In the genomic region with DNA sequence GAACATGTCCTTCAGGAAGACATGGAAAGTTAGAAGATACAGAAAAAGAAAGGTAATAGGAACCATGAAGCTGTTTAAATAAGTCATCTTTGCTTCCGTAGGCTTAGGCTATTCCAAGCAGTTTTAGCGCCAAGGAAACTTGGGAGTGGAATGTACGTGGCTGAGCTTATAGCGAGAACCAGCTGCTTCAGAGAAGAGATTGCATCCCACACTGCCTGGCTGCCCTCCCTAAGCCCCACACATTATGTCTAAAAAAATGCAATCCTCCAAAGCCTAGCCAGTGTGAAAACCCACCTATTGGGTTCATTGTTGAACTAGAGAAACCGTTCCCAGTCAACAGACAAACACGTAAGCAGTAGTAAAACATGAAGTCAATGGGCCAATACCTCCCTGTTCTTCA, we compare ENCODE assay signal across 24 cellular contexts.
DNase-seq lines count a peak whose midpoint lies in the region; ATAC-seq and TF ChIP-seq lines count a peak whose summit lies in the region.
"Had no signal": no experiment of that assay in that cellular context is flagged by ENCODE, and none has a peak within 500 bp of the region (broad histone marks: within the 10 kb centered on the region; RNA-seq: fewer than 3 reads in every experiment).

No MANE protein-coding gene starts in this region.

- no peak overlapping the region for H3K14ac ChIP-seq in IMR-90 (replicated peaks; ENCODE audit: low read depth, low read length)

- H2AK9ac ChIP-seq in IMR-90 (replicated peaks; ENCODE audit: low read depth, low read length, poor library complexity) = no peak overlapping the region

- H3K18ac ChIP-seq in IMR-90 (ENCODE audit: low read depth, low read length) = no peak overlapping the region

- no peak overlapping the region for H4K5ac ChIP-seq in IMR-90 (ENCODE audit: low read depth, low read length)

- no peak overlapping the region for H3K27ac Mint-ChIP-seq in activated naive CD4-positive, alpha-beta T cell treated with anti-CD3 and anti-CD28 coated beads for 36 hours
- no peak overlapping the region for H3K27ac Mint-ChIP-seq in activated CD8-positive, alpha-beta T cell treated with anti-CD3 and anti-CD28 coated beads, Interleukin-2, amount 10 ng/mL, durations not matched to agents 7 days and 5 days
- H3K27ac Mint-ChIP-seq: B cell, IgD-negative memory B cell had no signal

- no peak overlapping the region for H2BK20ac ChIP-seq in IMR-90 (ENCODE audit: low read depth, low read length)

- intact Hi-C loops in IMR-90 (cut with micrococcal nuclease) (no loop called here), OCI-LY7 (cut with micrococcal nuclease; ENCODE audit: unreplicated experiment) (no loop called here)
- intact Hi-C loops in activated naive CD4-positive, alpha-beta T cell treated with anti-CD3 and anti-CD28 coated beads for 36 hours (cut with micrococcal nuclease) = no loop called here

- peaks cover 2% of the 10 kb centered on the region; the same call in 1 of the 2 replicates for H3K9me1 ChIP-seq in IMR-90 (ENCODE audit: insufficient read depth, low read length)

- no peak overlapping the region for H4K8ac ChIP-seq in IMR-90 (ENCODE audit: low read depth in 2 of 2, low read length in 2 of 2)

- no peaks in the 10 kb centered on the region for H3K4me1 Mint-ChIP-seq in activated naive CD4-positive, alpha-beta T cell treated with anti-CD3 and anti-CD28 coated beads for 36 hours (ENCODE audit: low read depth)
- H3K4me1 Mint-ChIP-seq in activated CD8-positive, alpha-beta T cell treated with anti-CD3 and anti-CD28 coated beads, Interleukin-2, amount 10 ng/mL, durations not matched to agents 7 days and 5 days (ENCODE audit: low read depth) = no peaks in the 10 kb centered on the region
- H3K4me1 Mint-ChIP-seq: B cell had no signal

- H4K91ac ChIP-seq in IMR-90 (ENCODE audit: insufficient read depth, low read depth, low read length) = no peak overlapping the region

- DNase-seq in IMR-90 (peak; percentile 20), NCI-H82 treated with DMSO at 0.1 percent for 48 hours (lab: John Stamatoyannopoulos, UW; ENCODE audit: unreplicated experiment) (peak; percentile 76), left kidney (ENCODE audit: low read depth, low spot score) (peak; percentile 39), SK-N-SH (no peak), OCI-LY7 (ENCODE audit: low spot score) (no peak)
- no peak for DNase-seq in activated naive CD4-positive, alpha-beta T cell treated with anti-CD3 and anti-CD28 coated beads for 36 hours
- DNase-seq in activated CD8-positive, alpha-beta T cell treated with anti-CD3 and anti-CD28 coated beads, Interleukin-2, amount 10 ng/mL, durations not matched to agents 7 days and 5 days = no peak
- DNase-seq: Calu3; DMS53; GOT3; HCEC 1CT; NCI-H1092; NCI-H1417 treated with DMSO at 0.1 percent for 48 hours; NCI-H1694 treated with DMSO at 0.1 percent for 48 hours; NCI-H2081; NCI-H2227 treated with DMSO at 0.1 percent for 48 hours; NCI-H510A; NCI-H748 treated with DMSO at 0.1 percent for 48 hours; NK-92 treated with Interleukin-12 subunit alpha and Interleukin-12 subunit beta, amount 100 ng/mL, for 24 hours; PC-9; SJCRH30 had no signal

- WGBS in IMR-90 (ENCODE audit: extremely low coverage in 2 of 2, insufficient read length in 1 of 2), 2 experiments = no CpG with 5 or more reads among the region's 6 CpGs
- 96% methylated on average over 6 of the region's 6 CpGs for WGBS in SK-N-SH (ENCODE audit: low lambda C conversion rate)

- no peak for TF ChIP-seq POLR2A in IMR-90 (IDR thresholded peaks at IDR 0.05; ENCODE audit: low read depth, low read length)

- H2AFZ ChIP-seq in IMR-90 (replicated peaks; ENCODE audit: low read length, poor library complexity) = no peak overlapping the region
- no peak overlapping the region for H2AFZ ChIP-seq in SK-N-SH (ENCODE audit: low read depth)
- no peak overlapping the region for H2AFZ ChIP-seq in OCI-LY7 (ENCODE audit: low read length)
- H2AFZ ChIP-seq: PC-9 had no signal

- no peaks in the 10 kb centered on the region for H3K27me3 ChIP-seq in IMR-90 (ENCODE audit: control insufficient read depth, insufficient read depth, low read length)
- no peaks in the 10 kb centered on the region for H3K27me3 ChIP-seq in SK-N-SH (ENCODE audit: insufficient read depth)

- no peak for TF ChIP-seq CTCF in IMR-90 (conservative IDR thresholded peaks at IDR 0.05; ENCODE audit: low read depth, low read length)
- no peak for TF ChIP-seq CTCF in SK-N-SH (IDR thresholded peaks at IDR 0.05)
- no peak for TF ChIP-seq CTCF in OCI-LY7 (conservative IDR thresholded peaks at IDR 0.05; ENCODE audit: low read length)

- H3K9me2 ChIP-seq in SK-N-SH (no peaks in the 10 kb centered on the region), OCI-LY7 (ENCODE audit: insufficient read depth, low read length) (no peaks in the 10 kb centered on the region)

- no peaks in the 10 kb centered on the region for H3K9me3 Mint-ChIP-seq in activated naive CD4-positive, alpha-beta T cell treated with anti-CD3 and anti-CD28 coated beads for 36 hours
- H3K9me3 Mint-ChIP-seq in activated CD8-positive, alpha-beta T cell treated with anti-CD3 and anti-CD28 coated beads, Interleukin-2, amount 10 ng/mL, durations not matched to agents 7 days and 5 days (ENCODE audit: insufficient read depth) = no peaks in the 10 kb centered on the region
- H3K9me3 Mint-ChIP-seq: IgD-negative memory B cell had no signal

- no peaks in the 10 kb centered on the region for H3F3A ChIP-seq in SK-N-SH (replicated peaks; ENCODE audit: insufficient read depth)

- no peak overlapping the region for H2AK5ac ChIP-seq in IMR-90 (ENCODE audit: low read depth, low read length)

- H3K79me2 ChIP-seq in SK-N-SH (ENCODE audit: insufficient read depth) = no peaks in the 10 kb centered on the region
- H3K79me2 ChIP-seq in OCI-LY7 (ENCODE audit: insufficient read depth, low read depth, low read length) = no peaks in the 10 kb centered on the region

- no peak overlapping the region for H3K23ac ChIP-seq in IMR-90 (ENCODE audit: low read depth, low read length)

- no peak overlapping the region for H2BK15ac ChIP-seq in IMR-90 (ENCODE audit: low read depth, low read length)

- H3K4me1 ChIP-seq in IMR-90 (ENCODE audit: control insufficient read depth, insufficient read depth, low read length) (no peaks in the 10 kb centered on the region), SK-N-SH (ENCODE audit: control insufficient read depth in 1 of 2, insufficient read depth in 2 of 2, low read depth in 1 of 2, low read length in 1 of 2) (peaks cover 4 to 8% of the 10 kb centered on the region in 2 experiments; a peak in 3 of 4 replicates), OCI-LY7 (ENCODE audit: insufficient read depth, low read length, poor library complexity, severe bottlenecking) (no peaks in the 10 kb centered on the region)
- H3K4me1 ChIP-seq: SJCRH30 had no signal

- in situ Hi-C loops in IMR-90 (cut with MboI; ENCODE audit: low sequenced_read_pairs) = no loop called here

- H3K9ac ChIP-seq in IMR-90 (ENCODE audit: low read depth, low read length) = no peak overlapping the region
- H3K9ac ChIP-seq in SK-N-SH = no peak overlapping the region

- no peak overlapping the region for H3K4me3 Mint-ChIP-seq in activated naive CD4-positive, alpha-beta T cell treated with anti-CD3 and anti-CD28 coated beads for 36 hours
- H3K4me3 Mint-ChIP-seq in activated CD8-positive, alpha-beta T cell treated with anti-CD3 and anti-CD28 coated beads, Interleukin-2, amount 10 ng/mL, durations not matched to agents 7 days and 5 days = no peak overlapping the region
- H3K4me3 Mint-ChIP-seq: B cell, IgD-negative memory B cell had no signal

- CTCF ChIA-PET in IMR-90 (lab: Yijun Ruan, JAX) = interaction anchor here (0.6 kb wide), 1 partner anchor 249 kb away, joined by 3 read pairs; no protein-coding TSS in a partner anchor
- CTCF ChIA-PET in activated naive CD4-positive, alpha-beta T cell treated with anti-CD3 and anti-CD28 coated beads for 36 hours (lab: Charles Lee) = no interaction called here
- CTCF ChIA-PET in SK-N-SH (lab: Yijun Ruan, JAX) = interaction anchor here (0.6 to 1.3 kb wide), 2 partner anchors 44 to 1126 kb away, joined by 3 to 7 read pairs; no protein-coding TSS in a partner anchor
- CTCF ChIA-PET in OCI-LY7 (lab: Charles Lee; ENCODE audit: unreplicated experiment) = interaction anchor here (0.5 kb wide), 1 partner anchor 219 kb away, joined by 6 read pairs; no protein-coding TSS in a partner anchor
- CTCF ChIA-PET in activated CD8-positive, alpha-beta T cell treated with anti-CD3 and anti-CD28 coated beads, Interleukin-2, amount 10 ng/mL, durations not matched to agents 7 days and 5 days (lab: Charles Lee) = no interaction called here

- no TSS peak for BruUV-seq in IMR-90 (replicated peaks; lab: Mats Ljungman, UMichigan)
- no TSS peak for BruUV-seq in OCI-LY7 (replicated peaks; lab: Mats Ljungman, UMichigan)

- POLR2A ChIA-PET in IMR-90 (lab: Charles Lee; ENCODE audit: unreplicated experiment) (interaction anchor here (0.6 kb wide), 1 partner anchor 1971 kb away, joined by 3 read pairs; no protein-coding TSS in a partner anchor), SK-N-SH (lab: Yijun Ruan, JAX) (no interaction called here), OCI-LY7 (lab: Charles Lee) (interaction anchor here (0.5 kb wide), 1 partner anchor 38 kb away, joined by 5 read pairs; no protein-coding TSS in a partner anchor)
- POLR2A ChIA-PET in activated CD8-positive, alpha-beta T cell treated with anti-CD3 and anti-CD28 coated beads, Interleukin-2, amount 10 ng/mL, durations not matched to agents 7 days and 5 days (lab: Charles Lee) = no interaction called here

- dilution Hi-C loops in IMR-90 (cut with HindIII; ENCODE audit: low sequenced_read_pairs, unreplicated experiment) = no loop called here

- no peak overlapping the region for H2BK5ac ChIP-seq in IMR-90 (ENCODE audit: low read depth, low read length, poor library complexity, severe bottlenecking)

- no peak; the same call in 1 of the 2 replicates for ATAC-seq in IMR-90 (ENCODE audit: low read depth)
- no peak for ATAC-seq in activated CD8-positive, alpha-beta T cell treated with anti-CD3 and anti-CD28 coated beads, Interleukin-2, amount 10 ng/mL, durations not matched to agents 7 days and 5 days
- ATAC-seq: Right ventricle myocardium inferior had no signal

- no peak overlapping the region for H3K4ac ChIP-seq in IMR-90 (ENCODE audit: low read depth, low read length)

- H3K27me3 Mint-ChIP-seq in activated naive CD4-positive, alpha-beta T cell treated with anti-CD3 and anti-CD28 coated beads for 36 hours (ENCODE audit: low read depth) = no peaks in the 10 kb centered on the region
- H3K27me3 Mint-ChIP-seq in activated CD8-positive, alpha-beta T cell treated with anti-CD3 and anti-CD28 coated beads, Interleukin-2, amount 10 ng/mL, durations not matched to agents 7 days and 5 days (ENCODE audit: low read depth) = no peaks in the 10 kb centered on the region
- H3K27me3 Mint-ChIP-seq: B cell, IgD-negative memory B cell had no signal

- no peaks in the 10 kb centered on the region for H3K9me3 ChIP-seq in IMR-90 (ENCODE audit: control insufficient read depth, insufficient read depth, low read length)
- no peaks in the 10 kb centered on the region for H3K9me3 ChIP-seq in SK-N-SH
- H3K9me3 ChIP-seq in OCI-LY7 (ENCODE audit: low read length) = no peaks in the 10 kb centered on the region
- H3K9me3 ChIP-seq: SJCRH30 had no signal

- H3K27ac ChIP-seq in IMR-90 (ENCODE audit: insufficient read depth, low read length) (no peak overlapping the region), SK-N-SH (ENCODE audit: low read depth in 2 of 2, low read length in 1 of 2) (no peak overlapping the region), OCI-LY7 (ENCODE audit: low read depth, low read length, poor library complexity, severe bottlenecking) (no peak overlapping the region)
- H3K27ac ChIP-seq: PC-9, SJCRH30 had no signal

- no peak for TF ChIP-seq EP300 in SK-N-SH (IDR thresholded peaks at IDR 0.05; ENCODE audit: borderline replicate concordance in 1 of 2, low read depth in 1 of 2, low read length in 1 of 2)

- H3K4me2 ChIP-seq in IMR-90 (ENCODE audit: low read depth, low read length) = no peak overlapping the region
- no peak overlapping the region for H3K4me2 ChIP-seq in SK-N-SH
- H3K4me2 ChIP-seq in OCI-LY7 (ENCODE audit: low read length) = no peak overlapping the region
- H3K4me2 ChIP-seq: PC-9 had no signal

- H3K56ac ChIP-seq in IMR-90 (ENCODE audit: extremely low read depth, insufficient read depth, low read length) = no peak overlapping the region

- H3K79me1 ChIP-seq in IMR-90 (ENCODE audit: low read depth in 1 of 2, low read length in 2 of 2) = no peaks in the 10 kb centered on the region

- 0 out of 2 replicates have a peak, but pooled peaks cover 1% of the 10 kb centered on the region for H3K36me3 ChIP-seq in IMR-90 (ENCODE audit: control insufficient read depth, insufficient read depth, low read length)
- H3K36me3 ChIP-seq in SK-N-SH (replicated peaks in 1 of 2; ENCODE audit: control insufficient read depth in 1 of 2, insufficient read depth in 2 of 2, low read length in 1 of 2) = no peaks in the 10 kb centered on the region
- no peaks in the 10 kb centered on the region; the same call in 1 of the 2 replicates for H3K36me3 ChIP-seq in OCI-LY7 (ENCODE audit: insufficient read depth, low read length)
- H3K36me3 ChIP-seq: SJCRH30 had no signal

- no peak for TF ChIP-seq RAD21 in IMR-90 (IDR thresholded peaks at IDR 0.05; ENCODE audit: low read length)
- no peak for TF ChIP-seq RAD21 in SK-N-SH (IDR thresholded peaks at IDR 0.05; ENCODE audit: low read length)

- peaks cover 15% of the 10 kb centered on the region for H3K36me3 Mint-ChIP-seq in activated naive CD4-positive, alpha-beta T cell treated with anti-CD3 and anti-CD28 coated beads for 36 hours (ENCODE audit: low read depth)
- no peaks in the 10 kb centered on the region for H3K36me3 Mint-ChIP-seq in activated CD8-positive, alpha-beta T cell treated with anti-CD3 and anti-CD28 coated beads, Interleukin-2, amount 10 ng/mL, durations not matched to agents 7 days and 5 days (ENCODE audit: low read depth)

- H3K4me3 ChIP-seq in IMR-90 (ENCODE audit: insufficient read depth, low read depth, low read length) = no peak overlapping the region
- H3K4me3 ChIP-seq in SK-N-SH (ENCODE audit: low read depth in 2 of 2, low read length in 1 of 2) = no peak overlapping the region
- H3K4me3 ChIP-seq in OCI-LY7 (ENCODE audit: low read depth, low read length, poor library complexity, severe bottlenecking) = no peak overlapping the region
- H3K4me3 ChIP-seq: PC-9, SJCRH30 had no signal

- H2BK120ac ChIP-seq in IMR-90 (ENCODE audit: low read depth, low read length) = no peak overlapping the region

- H4K20me1 ChIP-seq in IMR-90 (ENCODE audit: insufficient read depth, low read length) (no peaks in the 10 kb centered on the region), SK-N-SH (ENCODE audit: insufficient read depth) (no peaks in the 10 kb centered on the region), OCI-LY7 (ENCODE audit: insufficient read depth, low read length) (no peaks in the 10 kb centered on the region)

Comparison
In these comparisons a context has a peak if more than half of its experiments do, and no peak if none do; other contexts are left out.
1. DNase-seq: peak in IMR-90 (single experiment), NCI-H82 treated with DMSO at 0.1 percent for 48 hours (single experiment) and left kidney (single experiment); none in activated naive CD4-positive, alpha-beta T cell treated with anti-CD3 and anti-CD28 coated beads for 36 hours (single experiment), SK-N-SH (single experiment), OCI-LY7 (single experiment) and activated CD8-positive, alpha-beta T cell treated with anti-CD3 and anti-CD28 coated beads, Interleukin-2, amount 10 ng/mL, durations not matched to agents 7 days and 5 days (single experiment).
2. CTCF ChIA-PET loops: an anchor here in IMR-90 (0.6 kb wide), SK-N-SH (0.6 to 1.3 kb wide) and OCI-LY7 (0.5 kb wide); none called in activated naive CD4-positive, alpha-beta T cell treated with anti-CD3 and anti-CD28 coated beads for 36 hours and activated CD8-positive, alpha-beta T cell treated with anti-CD3 and anti-CD28 coated beads, Interleukin-2, amount 10 ng/mL, durations not matched to agents 7 days and 5 days.
3. POLR2A ChIA-PET loops: an anchor here in IMR-90 (0.6 kb wide) and OCI-LY7 (0.5 kb wide); none called in SK-N-SH and activated CD8-positive, alpha-beta T cell treated with anti-CD3 and anti-CD28 coated beads, Interleukin-2, amount 10 ng/mL, durations not matched to agents 7 days and 5 days.